ENCODE assay signal across 9 cellular contexts in the genomic region with DNA sequence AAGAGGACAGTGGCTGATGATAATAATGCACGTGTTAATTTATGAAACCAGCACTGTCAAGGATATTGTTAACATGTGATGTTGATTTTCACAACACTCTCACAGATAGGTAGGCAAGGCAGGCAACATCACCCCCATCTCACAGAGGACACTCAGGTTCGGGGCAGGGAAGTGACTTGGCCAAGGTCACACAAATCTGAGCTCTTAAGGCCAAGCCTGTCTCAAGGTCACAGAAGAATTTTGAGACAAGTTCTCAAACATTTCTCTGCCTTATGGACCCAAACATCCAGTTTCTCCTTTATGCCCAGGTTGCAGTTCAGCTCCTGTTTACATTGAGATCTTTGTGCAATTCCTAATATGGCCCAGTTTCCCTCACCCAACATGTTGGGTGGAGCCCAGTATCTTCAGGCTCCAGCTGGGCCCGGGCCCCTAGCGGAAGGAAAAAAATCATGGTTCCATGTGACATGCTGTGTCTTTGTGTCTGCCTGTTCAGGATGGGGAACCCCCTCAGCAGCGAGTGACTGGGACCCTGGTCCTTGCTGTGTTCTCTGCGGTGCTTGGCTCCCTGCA. TPM values are rescaled to one million over a fixed set of nuclear protein-coding genes. Genes with fewer than 3 reads are reported as not detected.
DNase-seq lines count a peak whose midpoint lies in the region; ATAC-seq, FAIRE-seq and TF ChIP-seq lines count a peak whose summit lies in the region.
"Had no signal": no experiment of that assay in that cellular context is flagged by ENCODE, and none has a peak within 500 bp of the region (broad histone marks: within the 10 kb centered on the region; RNA-seq: fewer than 3 reads in every experiment).

No MANE protein-coding gene starts in this region.

- H2AFZ ChIP-seq in H9 (ENCODE audit: low read length) (no peak overlapping the region), PC-3 (ENCODE audit: low read length) (no peak overlapping the region), mesenchymal stem cell (ENCODE audit: low read depth, low read length) (no peak overlapping the region)

- H2BK120ac ChIP-seq in H9 (ENCODE audit: low read depth, low read length, poor library complexity, severe bottlenecking) (no peak overlapping the region), mesenchymal stem cell (ENCODE audit: low read depth, low read length) (no peak overlapping the region)

- no peak for TF ChIP-seq POLR2A in H54 (IDR thresholded peaks at IDR 0.05; ENCODE audit: low read depth, low read length)

- H3K4me1 Mint-ChIP-seq in H9 (peaks cover 16 to 23% of the 10 kb centered on the region in 2 experiments), naive B cell (peaks cover 18 to 37% (median 30%) of the 10 kb centered on the region in 3 donors)
- peaks cover 13% of the 10 kb centered on the region for H3K4me1 Mint-ChIP-seq in central memory CD8-positive, alpha-beta T cell

- no peak overlapping the region for H2AK5ac ChIP-seq in H9 (ENCODE audit: insufficient read length, low read length)
- no peak overlapping the region for H2AK5ac ChIP-seq in mesenchymal stem cell (ENCODE audit: low read length, severe bottlenecking)

- no peak overlapping the region for H3K23ac ChIP-seq in H9 (ENCODE audit: insufficient read length, low read depth, low read length)
- H3K23ac ChIP-seq in mesenchymal stem cell (ENCODE audit: low read length in 2 of 2), result no peak overlapping the region

- WGBS in H9 (ENCODE audit: extremely low coverage, insufficient read length, low lambda C conversion rate), result no CpG with 5 or more reads among the region's 6 CpGs
- 78% methylated on average over 6 of the region's 6 CpGs for WGBS in mesenchymal stem cell

- no peaks in the 10 kb centered on the region for H3F3A ChIP-seq in PC-3 (ENCODE audit: low read length, unreplicated experiment)

- no peak for ATAC-seq in central memory CD8-positive, alpha-beta T cell (replicated peaks; ENCODE audit: extremely low read depth, poor library complexity, severe bottlenecking)
- no peak for ATAC-seq in naive B cell (ENCODE audit: low read depth in 2 of 2)
- no peak for ATAC-seq in PC-3
- no peak for ATAC-seq in HG02642 (IDR thresholded peaks at IDR 0.05; ENCODE audit: poor library complexity, unreplicated experiment)

- H2BK5ac ChIP-seq in H9 (ENCODE audit: insufficient read length, low read length), result no peak overlapping the region
- no peak overlapping the region for H2BK5ac ChIP-seq in mesenchymal stem cell (ENCODE audit: low read depth, low read length, poor library complexity, severe bottlenecking)

- TF ChIP-seq CTCF in H9 (conservative IDR thresholded peaks at IDR 0.05) (no peak), PC-3 (conservative IDR thresholded peaks at IDR 0.05; ENCODE audit: low read depth, low read length) (no peak)

- H4K5ac ChIP-seq in H9 (ENCODE audit: insufficient read length, low read depth, low read length), result no peak overlapping the region

- no peak overlapping the region for H4K8ac ChIP-seq in H9 (replicated peaks; ENCODE audit: insufficient read length, low read depth, low read length)
- H4K8ac ChIP-seq in mesenchymal stem cell (ENCODE audit: low read length), result no peak overlapping the region

- intact Hi-C loops in PC-3 (cut with micrococcal nuclease), result no loop called here

- H3K4me3 ChIP-seq in PC-3 (ENCODE audit: low read length) (no peak overlapping the region), mesenchymal stem cell (ENCODE audit: insufficient read depth in 1 of 2, low read depth in 1 of 2, low read length in 2 of 2) (no peak overlapping the region)

- peak overlapping the region; percentile 75 for H3K4me2 ChIP-seq in H9 (ENCODE audit: insufficient read depth, insufficient read length, low read length)
- no peak overlapping the region for H3K4me2 ChIP-seq in PC-3 (ENCODE audit: low read length)
- H3K4me2 ChIP-seq in mesenchymal stem cell (ENCODE audit: low read length, poor library complexity, severe bottlenecking), result no peak overlapping the region

- H3K9me3 Mint-ChIP-seq in H9 (no peaks in the 10 kb centered on the region), naive B cell (no peaks in the 10 kb centered on the region)
- H3K9me3 Mint-ChIP-seq in central memory CD8-positive, alpha-beta T cell, result no peaks in the 10 kb centered on the region

- no TSS peak for BruUV-seq in PC-3 (replicated peaks; lab: Mats Ljungman, UMichigan)

- H3K27ac Mint-ChIP-seq in H9 (no peak overlapping the region), naive B cell (peak overlapping the region in 1 of 6 donors; percentile 42)
- H3K27ac Mint-ChIP-seq in central memory CD8-positive, alpha-beta T cell (ENCODE audit: low read depth), result no peak overlapping the region

- H2BK20ac ChIP-seq in H9 (ENCODE audit: low read depth, low read length, poor library complexity, severe bottlenecking), result no peak overlapping the region

- no peaks in the 10 kb centered on the region for H3K79me2 ChIP-seq in H9 (ENCODE audit: insufficient read depth, low read length)
- no peaks in the 10 kb centered on the region for H3K79me2 ChIP-seq in PC-3 (ENCODE audit: low read length)

- no peaks in the 10 kb centered on the region for H3K36me3 ChIP-seq in PC-3 (ENCODE audit: low read depth, low read length)
- H3K36me3 ChIP-seq in mesenchymal stem cell (ENCODE audit: control insufficient read depth in 1 of 2, insufficient read depth in 2 of 2, low read depth in 1 of 2, low read length in 2 of 2), result no peaks in the 10 kb centered on the region

- H3T11ph ChIP-seq in H9 (ENCODE audit: low read length), result no peak overlapping the region

- no peaks in the 10 kb centered on the region for H3K9me2 ChIP-seq in PC-3 (replicated peaks; ENCODE audit: low read length)

- H3K4ac ChIP-seq in H9 (ENCODE audit: low read depth, low read length) (no peak overlapping the region), mesenchymal stem cell (ENCODE audit: low read depth in 1 of 2, low read length in 2 of 2) (no peak overlapping the region)

- H3K9me3 ChIP-seq in H9 (ENCODE audit: control insufficient read depth, low read depth, low read length) (no peaks in the 10 kb centered on the region), PC-3 (ENCODE audit: low read length) (no peaks in the 10 kb centered on the region), mesenchymal stem cell (ENCODE audit: control insufficient read depth, low read length) (no peaks in the 10 kb centered on the region)

- peaks cover 12% of the 10 kb centered on the region for H3K23me2 ChIP-seq in H9 (ENCODE audit: insufficient read length, low read depth, low read length, poor library complexity, severe bottlenecking)

- no peak overlapping the region for H3K56ac ChIP-seq in H9 (ENCODE audit: insufficient read length, low read depth, low read length)

- DNase-seq in CD1c-positive myeloid dendritic cell (ENCODE audit: extremely low spot score) (peak; percentile 17), H9 (no peak), naive B cell (no peak), PC-3 (no peak), mesenchymal stem cell (no peak), H54 (ENCODE audit: insufficient read length, low spot score) (no peak)
- no peak for DNase-seq in central memory CD8-positive, alpha-beta T cell (ENCODE audit: low spot score in 2 of 2)
- DNase-seq: DND-41 had no signal

- H3K27me3 ChIP-seq in H9 (ENCODE audit: insufficient read depth, low read length), result no peaks in the 10 kb centered on the region
- H3K27me3 ChIP-seq in PC-3 (ENCODE audit: low read length), result no peaks in the 10 kb centered on the region
- H3K27me3 ChIP-seq in mesenchymal stem cell (ENCODE audit: control insufficient read depth in 1 of 2, insufficient read depth in 1 of 2, low read length in 2 of 2), result peaks cover 57 to 60% of the 10 kb centered on the region in 2 experiments

- H2BK15ac ChIP-seq in H9 (ENCODE audit: low read depth, low read length), result no peak overlapping the region
- H2BK15ac ChIP-seq in mesenchymal stem cell (ENCODE audit: low read depth, poor library complexity, severe bottlenecking), result no peak overlapping the region

- peak overlapping the region; percentile 76 to 92 for H3K4me3 Mint-ChIP-seq in H9
- peak overlapping the region; percentile 77 for H3K4me3 Mint-ChIP-seq in central memory CD8-positive, alpha-beta T cell
- H3K4me3 Mint-ChIP-seq in naive B cell, result peak overlapping the region in 7 of 8 donors; percentile 3 to 80 (median 60)

- H4K91ac ChIP-seq in H9 (ENCODE audit: insufficient read length, low read depth, low read length) (no peak overlapping the region), mesenchymal stem cell (ENCODE audit: low read length) (no peak overlapping the region)

- FAIRE-seq in H54 (lab: Jason Lieb, UNC), result no peak

- H3K14ac ChIP-seq in H9 (ENCODE audit: insufficient read depth, low read length) (no peak overlapping the region), mesenchymal stem cell (ENCODE audit: low read length in 2 of 2) (no peak overlapping the region)

- H3K79me1 ChIP-seq in H9 (ENCODE audit: insufficient read depth, low read depth, low read length, poor library complexity, severe bottlenecking) (no peaks in the 10 kb centered on the region), mesenchymal stem cell (replicated peaks; ENCODE audit: low read length, poor library complexity, severe bottlenecking) (no peaks in the 10 kb centered on the region)

- H3K27me3 Mint-ChIP-seq in H9 (ENCODE audit: low read depth), result peaks cover 13% of the 10 kb centered on the region
- H3K27me3 Mint-ChIP-seq in central memory CD8-positive, alpha-beta T cell, result peaks cover 53% of the 10 kb centered on the region
- H3K27me3 Mint-ChIP-seq in naive B cell, result peaks cover 19 to 64% (median 29%) of the 10 kb centered on the region in 3 donors

- H3K27ac ChIP-seq in H9 (ENCODE audit: insufficient read length, low read depth, low read length) (no peak overlapping the region), PC-3 (ENCODE audit: low read length) (no peak overlapping the region), mesenchymal stem cell (ENCODE audit: low read length, poor library complexity, severe bottlenecking) (no peak overlapping the region)

- H3K9ac ChIP-seq in H9 (ENCODE audit: extremely low read depth, insufficient read length, low read length), result peak overlapping the region; percentile 6
- H3K9ac ChIP-seq in PC-3 (ENCODE audit: low read length), result no peak overlapping the region
- no peak overlapping the region for H3K9ac ChIP-seq in mesenchymal stem cell (ENCODE audit: low read length)

- peaks cover 4% of the 10 kb centered on the region; the same call in 1 of the 2 replicates for H3K4me1 ChIP-seq in H9 (ENCODE audit: insufficient read depth, low read length)
- H3K4me1 ChIP-seq in PC-3 (ENCODE audit: insufficient read depth, low read length), result peaks cover 10% of the 10 kb centered on the region
- H3K4me1 ChIP-seq in mesenchymal stem cell (ENCODE audit: control insufficient read depth, insufficient read depth, low read depth, low read length), result peaks cover 20% of the 10 kb centered on the region

- H3K18ac ChIP-seq in H9 (ENCODE audit: insufficient read length, low read depth, low read length) (no peak overlapping the region), mesenchymal stem cell (ENCODE audit: low read depth in 1 of 2, low read length in 2 of 2) (no peak overlapping the region)

- CTCF ChIA-PET in PC-3 (lab: Charles Lee), result interaction anchor here (0.6 to 1.2 kb wide), 2 partner anchors 9 to 14 kb away, joined by 3 read pairs; no protein-coding TSS in a partner anchor

- H2BK12ac ChIP-seq in H9 (ENCODE audit: insufficient read length, low read depth, low read length) (no peak overlapping the region), mesenchymal stem cell (ENCODE audit: low read length in 2 of 2) (no peak overlapping the region)

- POLR2A ChIA-PET in PC-3 (lab: Charles Lee; ENCODE audit: unreplicated experiment), result no interaction called here

- peaks cover 2 to 22% (median 11%) of the 10 kb centered on the region in 3 experiments; a peak in 5 of 7 replicates for H3K36me3 Mint-ChIP-seq in H9 (ENCODE audit: insufficient read depth in 1 of 3, low read depth in 3 of 3)
- peaks cover 2% of the 10 kb centered on the region for H3K36me3 Mint-ChIP-seq in central memory CD8-positive, alpha-beta T cell (ENCODE audit: insufficient read depth)
- no peaks in the 10 kb centered on the region for H3K36me3 Mint-ChIP-seq in naive B cell

- H4K20me1 ChIP-seq in H9 (ENCODE audit: control insufficient read depth, insufficient read depth, insufficient read length) (no peaks in the 10 kb centered on the region), PC-3 (ENCODE audit: low read length) (no peaks in the 10 kb centered on the region)

RNA-seq across cellular contexts. Expression of a gene that starts 1.3 kb away (rescaled TPM):
- total RNA-seq in H9 (2021) (4.4 and 4.7 TPM in 2 replicates), PC-3 (2014; rRNA removed) (0.29 TPM in 1 of 2 replicates, not detected in the other)
- not detected for polyA plus RNA-seq in naive B cell (ENCODE audit: low read depth in 6 of 6)
- 0.19 TPM for polyA plus RNA-seq in mesenchymal stem cell (2013, experiment 1 of 2)
- 0.23 TPM for polyA plus RNA-seq in mesenchymal stem cell (2013, experiment 2 of 2)

RNA-seq across cellular contexts. Expression of a gene that starts 11.6 kb away (rescaled TPM):
- total RNA-seq in H9 (2021) (24.0 and 26.0 TPM in 2 replicates), PC-3 (2014; rRNA removed) (1.1 and 1.4 TPM in 2 replicates)
- not detected for polyA plus RNA-seq in naive B cell (ENCODE audit: low read depth in 6 of 6)
- 0.11 TPM for polyA plus RNA-seq in mesenchymal stem cell (2013, experiment 1 of 2)
- polyA plus RNA-seq in mesenchymal stem cell (2013, experiment 2 of 2), result 0.05 TPM

RNA-seq across cellular contexts. Expression of a gene that starts 20.6 kb away (rescaled TPM):
- total RNA-seq in H9 (2021), result 174 and 177 TPM in 2 replicates
- polyA plus RNA-seq in naive B cell (ENCODE audit: low read depth in 6 of 6), result 1 to 10 TPM in 5 of 6 donors, not detected in 1; 2.9 to 6.9 (median 4.8) TPM
- total RNA-seq in PC-3 (2014; rRNA removed), result 147 and 180 TPM in 2 replicates
- polyA plus RNA-seq in mesenchymal stem cell (2013, experiment 1 of 2), result 2.6 TPM
- polyA plus RNA-seq in mesenchymal stem cell (2013, experiment 2 of 2), result 1.9 TPM

RNA-seq across cellular contexts. Expression of a gene that starts 24.6 kb away (rescaled TPM):
- total RNA-seq in H9 (2021) (978 and 1,015 TPM in 2 replicates), PC-3 (2014; rRNA removed) (1,140 and 1,203 TPM in 2 replicates)
- 100 to 1,000 TPM; 195 to 802 (median 516) TPM for polyA plus RNA-seq in naive B cell (ENCODE audit: low read depth in 6 of 6)
- polyA plus RNA-seq in mesenchymal stem cell (2013, experiment 1 of 2), result 537 TPM
- 553 TPM for polyA plus RNA-seq in mesenchymal stem cell (2013, experiment 2 of 2)

RNA-seq across cellular contexts. Expression of a gene that starts 30.8 kb away (rescaled TPM):
- total RNA-seq in H9 (2021) (46.5 and 49.6 TPM in 2 replicates), PC-3 (2014; rRNA removed) (60.5 and 67.5 TPM in 2 replicates)
- 10 to 100 TPM; 54.2 to 94.8 (median 80.6) TPM for polyA plus RNA-seq in naive B cell (ENCODE audit: low read depth in 6 of 6)
- 36.8 TPM for polyA plus RNA-seq in mesenchymal stem cell (2013, experiment 1 of 2)
- polyA plus RNA-seq in mesenchymal stem cell (2013, experiment 2 of 2), result 39.0 TPM

Comparison
In these comparisons a context has a peak if more than half of its experiments do, and no peak if none do; other contexts are left out.
1. RNA of a gene that starts 11.6 kb away (total RNA-seq): 24.0 to 26.0 TPM in H9; 1.1 to 1.4 TPM in PC-3; every median in the first group is over 10 times any median in the second.
2. Peak in every context shown above with its lines, with median percentiles within 50 percentile points of each other: H3K4me3 Mint-ChIP-seq.